In the genomic region with DNA sequence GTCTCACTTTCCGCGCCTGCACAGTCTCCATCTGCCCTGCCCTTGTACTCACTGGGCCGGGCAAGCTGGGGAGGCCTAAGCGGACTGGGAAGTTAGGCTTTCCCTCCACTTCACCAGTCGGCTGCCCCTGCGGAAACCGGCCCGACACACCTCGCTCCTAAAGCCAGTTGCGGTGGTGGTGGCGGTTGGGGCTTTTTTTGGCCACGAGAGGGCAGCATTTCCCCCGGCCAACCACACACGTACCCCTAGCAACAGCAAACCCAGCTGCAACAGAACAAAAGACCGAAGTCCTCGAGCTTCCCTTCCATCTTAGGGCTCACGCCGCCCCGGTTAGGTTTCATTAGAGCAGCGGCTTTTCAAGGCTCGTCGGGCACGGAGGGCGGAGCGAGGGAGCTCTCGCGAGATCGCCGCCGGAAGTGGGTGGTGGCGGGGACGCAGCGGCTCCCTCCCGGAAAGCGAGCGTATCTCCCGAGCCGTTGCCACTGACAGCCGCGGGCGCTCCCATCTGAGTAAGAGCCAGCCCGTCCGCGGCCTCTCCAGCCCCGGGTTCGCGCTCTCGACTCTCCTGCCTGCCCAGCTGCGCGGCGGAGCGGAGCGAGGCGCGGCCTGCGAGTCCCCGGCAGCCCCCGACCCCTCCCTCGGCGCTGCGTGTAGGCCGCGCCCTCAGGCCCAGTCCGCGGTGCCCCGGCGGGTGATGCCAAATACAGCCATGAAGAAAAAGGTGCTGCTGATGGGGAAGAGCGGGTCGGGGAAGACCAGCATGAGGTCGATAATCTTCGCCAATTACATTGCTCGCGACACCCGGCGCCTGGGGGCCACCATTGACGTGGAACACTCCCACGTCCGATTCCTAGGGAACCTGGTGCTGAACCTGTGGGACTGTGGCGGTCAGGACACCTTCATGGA, we compare ENCODE assay signal across 1 cellular context.
TF ChIP-seq lines count a peak whose summit lies in the region.

TSS of gene RRAGA (plus strand) at position 462 of the 906 bp plus-strand sequence. CDS start at position 695, 233 bp downstream.

TF ChIP-seq in HEK293, 187 proteins besides CTCF, POLR2A, EP300 and RAD21 (continued from another document):
- TF ChIP-seq, protein P1, sequence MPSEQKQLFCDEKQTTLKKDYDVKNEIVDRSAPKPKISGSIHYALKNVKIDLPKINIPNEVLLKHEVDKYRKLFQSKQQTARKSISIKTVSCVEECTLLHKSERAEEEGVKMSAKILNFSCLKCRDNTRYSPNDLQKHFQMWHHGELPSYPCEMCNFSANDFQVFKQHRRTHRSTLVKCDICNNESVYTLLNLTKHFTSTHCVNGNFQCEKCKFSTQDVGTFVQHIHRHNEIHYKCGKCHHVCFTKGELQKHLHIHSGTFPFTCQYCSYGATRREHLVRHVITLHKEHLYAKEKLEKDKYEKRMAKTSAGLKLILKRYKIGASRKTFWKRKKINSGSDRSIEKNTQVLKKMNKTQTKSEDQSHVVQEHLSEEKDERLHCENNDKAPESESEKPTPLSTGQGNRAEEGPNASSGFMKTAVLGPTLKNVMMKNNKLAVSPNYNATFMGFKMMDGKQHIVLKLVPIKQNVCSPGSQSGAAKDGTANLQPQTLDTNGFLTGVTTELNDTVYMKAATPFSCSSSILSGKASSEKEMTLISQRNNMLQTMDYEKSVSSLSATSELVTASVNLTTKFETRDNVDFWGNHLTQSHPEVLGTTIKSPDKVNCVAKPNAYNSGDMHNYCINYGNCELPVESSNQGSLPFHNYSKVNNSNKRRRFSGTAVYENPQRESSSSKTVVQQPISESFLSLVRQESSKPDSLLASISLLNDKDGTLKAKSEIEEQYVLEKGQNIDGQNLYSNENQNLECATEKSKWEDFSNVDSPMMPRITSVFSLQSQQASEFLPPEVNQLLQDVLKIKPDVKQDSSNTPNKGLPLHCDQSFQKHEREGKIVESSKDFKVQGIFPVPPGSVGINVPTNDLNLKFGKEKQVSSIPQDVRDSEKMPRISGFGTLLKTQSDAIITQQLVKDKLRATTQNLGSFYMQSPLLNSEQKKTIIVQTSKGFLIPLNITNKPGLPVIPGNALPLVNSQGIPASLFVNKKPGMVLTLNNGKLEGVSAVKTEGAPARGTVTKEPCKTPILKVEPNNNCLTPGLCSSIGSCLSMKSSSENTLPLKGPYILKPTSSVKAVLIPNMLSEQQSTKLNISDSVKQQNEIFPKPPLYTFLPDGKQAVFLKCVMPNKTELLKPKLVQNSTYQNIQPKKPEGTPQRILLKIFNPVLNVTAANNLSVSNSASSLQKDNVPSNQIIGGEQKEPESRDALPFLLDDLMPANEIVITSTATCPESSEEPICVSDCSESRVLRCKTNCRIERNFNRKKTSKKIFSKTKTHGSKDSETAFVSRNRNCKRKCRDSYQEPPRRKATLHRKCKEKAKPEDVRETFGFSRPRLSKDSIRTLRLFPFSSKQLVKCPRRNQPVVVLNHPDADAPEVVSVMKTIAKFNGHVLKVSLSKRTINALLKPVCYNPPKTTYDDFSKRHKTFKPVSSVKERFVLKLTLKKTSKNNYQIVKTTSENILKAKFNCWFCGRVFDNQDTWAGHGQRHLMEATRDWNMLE (tag by site-specific recombination; conservative IDR thresholded peaks at IDR 0.05; ENCODE audit: low read depth): peak; percentile 52
- peak; percentile 83 for TF ChIP-seq ZNF76 (tag by site-specific recombination; IDR thresholded peaks at IDR 0.05; ENCODE audit: borderline replicate concordance, low read depth)
- peak; percentile 92 for TF ChIP-seq KLF8 (tag by site-specific recombination; IDR thresholded peaks at IDR 0.05)
- TF ChIP-seq ZNF248 (tag by site-specific recombination; IDR thresholded peaks at IDR 0.05): no peak
- no peak for TF ChIP-seq ZNF16 (tag by site-specific recombination; IDR thresholded peaks at IDR 0.05; ENCODE audit: low read depth)
- TF ChIP-seq ZNF548 (tag by site-specific recombination; IDR thresholded peaks at IDR 0.05): no peak
- TF ChIP-seq ZBTB48 (tag by site-specific recombination; IDR thresholded peaks at IDR 0.05): peak; percentile 90
- TF ChIP-seq ZNF202 (tag by site-specific recombination; IDR thresholded peaks at IDR 0.05; ENCODE audit: borderline replicate concordance): no peak
- no peak for TF ChIP-seq ZNF274 (IDR thresholded peaks at IDR 0.05; ENCODE audit: low read length)
- no peak for TF ChIP-seq ZNF274 (tag by site-specific recombination; IDR thresholded peaks at IDR 0.05; ENCODE audit: borderline replicate concordance)
- TF ChIP-seq ZBTB17 (tag by site-specific recombination; IDR thresholded peaks at IDR 0.05): peak; percentile 76
- TF ChIP-seq ZNF529 (tag by site-specific recombination; IDR thresholded peaks at IDR 0.05; ENCODE audit: insufficient replicate concordance): no peak
- TF ChIP-seq ZNF350 (tag by site-specific recombination; IDR thresholded peaks at IDR 0.05): no peak
- no peak for TF ChIP-seq ZNF221 (tag by site-specific recombination; IDR thresholded peaks at IDR 0.05; ENCODE audit: borderline replicate concordance)
- no peak for TF ChIP-seq ZNF664 (tag by site-specific recombination; IDR thresholded peaks at IDR 0.05)
- no peak for TF ChIP-seq ZNF37A (tag by site-specific recombination; IDR thresholded peaks at IDR 0.05)
